Comparison of ENCODE assay signal across 8 cellular contexts in the genomic region with DNA sequence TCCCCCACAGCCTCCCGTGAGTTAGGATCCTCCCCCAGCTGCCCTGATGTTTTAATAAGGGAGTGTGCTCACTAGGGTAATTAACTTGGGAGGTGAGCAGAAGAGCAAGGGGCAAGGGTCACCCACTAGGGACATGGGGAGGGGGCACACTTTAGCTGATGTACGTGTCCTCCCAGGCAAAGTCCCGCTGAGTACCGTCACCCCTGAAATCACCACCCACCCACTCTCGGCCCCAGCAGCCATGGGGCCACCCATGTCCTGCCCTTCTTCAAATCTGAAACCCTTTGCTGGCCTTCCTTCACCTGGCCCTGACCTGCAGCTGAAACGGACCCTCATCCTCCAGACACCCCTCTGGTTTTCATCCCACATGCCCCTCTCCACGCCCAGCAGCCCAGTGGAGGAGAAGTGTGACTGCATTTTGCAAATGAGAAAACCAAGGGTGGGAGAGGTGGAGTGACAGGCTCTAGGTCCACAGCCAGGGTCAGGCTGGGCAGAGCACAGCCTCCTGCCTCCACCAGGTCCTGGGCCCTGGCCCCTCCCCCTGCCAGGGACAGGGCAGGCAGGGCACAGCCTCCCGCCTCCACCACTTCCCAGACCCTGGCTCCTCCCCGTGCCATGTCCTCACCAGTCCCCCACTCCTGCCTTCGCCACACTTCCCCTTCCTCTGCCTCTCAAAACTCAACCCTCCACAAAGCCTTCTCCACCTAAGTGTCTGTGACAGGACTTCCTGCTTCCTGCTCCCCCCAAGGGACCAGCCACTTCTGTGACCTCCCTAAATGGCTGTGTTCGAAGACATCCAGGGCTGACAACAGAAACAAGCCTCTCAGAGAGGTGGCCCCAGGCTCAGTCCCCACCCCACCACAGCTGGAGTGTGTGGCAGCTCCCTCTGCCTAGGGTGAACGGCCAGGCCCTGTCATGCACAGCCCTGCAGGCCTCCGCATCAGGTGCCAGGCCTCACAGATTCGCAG. TPM values are rescaled to one million over a fixed set of nuclear protein-coding genes. Genes with fewer than 3 reads are reported as not detected.
DNase-seq lines count a peak whose midpoint lies in the region; ATAC-seq and TF ChIP-seq lines count a peak whose summit lies in the region.

No MANE protein-coding gene starts in this region.

- no peaks in the 10 kb centered on the region for H3K4me1 Mint-ChIP-seq in endodermal cell

- peaks cover 7% of the 10 kb centered on the region for H3K27me3 Mint-ChIP-seq in endodermal cell (ENCODE audit: insufficient read depth)

- H3K27me3 ChIP-seq in endodermal cell (ENCODE audit: control insufficient read depth, insufficient read depth, low read length, poor library complexity, severe bottlenecking) = peaks cover 6% of the 10 kb centered on the region

- no peaks in the 10 kb centered on the region for H3K9me3 ChIP-seq in endodermal cell (ENCODE audit: control insufficient read depth, low read length)

- H3K4me3 ChIP-seq in endodermal cell (ENCODE audit: low read length) = no peak overlapping the region

- H3K27ac ChIP-seq in endodermal cell (ENCODE audit: low read depth, low read length) = no peak overlapping the region

- no peak for TF ChIP-seq CTCF in endodermal cell (conservative IDR thresholded peaks at IDR 0.05)

- peak; percentile 82 for ATAC-seq in HG03103 (IDR thresholded peaks at IDR 0.05; ENCODE audit: low read depth, unreplicated experiment)

- WGBS in endodermal cell (ENCODE audit: insufficient coverage in 1 of 2, insufficient read length in 1 of 2), 2 experiments = 90 to 92% methylated on average over 7 to 14 of the region's 14 CpGs

- no peak overlapping the region for H3K9ac ChIP-seq in endodermal cell (ENCODE audit: extremely low read depth, low read length, poor library complexity, severe bottlenecking)

- no peak overlapping the region for H3K27ac Mint-ChIP-seq in endodermal cell

- no peaks in the 10 kb centered on the region for H3K4me1 ChIP-seq in endodermal cell (ENCODE audit: control insufficient read depth, insufficient read depth, low read length)

- no peaks in the 10 kb centered on the region for H3K9me3 Mint-ChIP-seq in endodermal cell

- no peaks in the 10 kb centered on the region for H3K36me3 ChIP-seq in endodermal cell (ENCODE audit: control insufficient read depth, insufficient read depth, low read length)

- DNase-seq in stimulated activated CD4-positive, alpha-beta T cell treated with anti-CD3 and anti-CD28 coated beads, Interleukin-15, amount 100 ng/mL, for 24 hours = peak; percentile 48
- DNase-seq in stimulated activated CD4-positive, alpha-beta T cell treated with anti-CD3 and anti-CD28 coated beads, Interleukin-4, amount 100 ng/mL, for 4 hours = no peak
- DNase-seq in T-helper 9 cell = peak; percentile 19
- DNase-seq in endodermal cell = peak; percentile 57
- peak; percentile 14 for DNase-seq in stimulated activated CD4-positive, alpha-beta T cell treated with anti-CD3 and anti-CD28 coated beads, Interleukin-1b, Interleukin-23, amount 100 ng/mL, for 48 hours
- DNase-seq in iPS-NIHi7 (ENCODE audit: extremely low spot score) = no peak
- no peak for DNase-seq in NCI-H748 treated with DMSO at 0.1 percent for 48 hours (lab: John Stamatoyannopoulos, UW)

- no peak overlapping the region for H3K4me3 Mint-ChIP-seq in endodermal cell

- no peaks in the 10 kb centered on the region for H3K36me3 Mint-ChIP-seq in endodermal cell (ENCODE audit: low read depth)

RNA-seq across cellular contexts. Expression of a gene that starts 15.1 kb away (rescaled TPM):
- under 1 TPM in 1 of 2 donors, not detected in 1; 0.22 TPM for total RNA-seq in endodermal cell
- polyA plus RNA-seq in endodermal cell (2013, experiment 1 of 2) = 0.68 TPM
- 0.50 TPM for polyA plus RNA-seq in endodermal cell (2013, experiment 2 of 2)

RNA-seq across cellular contexts. Expression of a gene that starts 39.1 kb away (rescaled TPM):
- total RNA-seq in endodermal cell = not detected
- polyA plus RNA-seq in endodermal cell (2013, experiment 1 of 2) = 0.39 TPM
- polyA plus RNA-seq in endodermal cell (2013, experiment 2 of 2) = not detected

RNA-seq across cellular contexts. Expression of a gene that starts 50.3 kb away (rescaled TPM):
- total RNA-seq in endodermal cell = 10 to 100 TPM; 60.2 to 65.6 TPM
- polyA plus RNA-seq in endodermal cell (2013, experiment 1 of 2) = 76.8 TPM
- 70.0 TPM for polyA plus RNA-seq in endodermal cell (2013, experiment 2 of 2)

Comparison
In these comparisons a context has a peak if more than half of its experiments do, and no peak if none do; other contexts are left out.
1. DNase-seq: peak in stimulated activated CD4-positive, alpha-beta T cell treated with anti-CD3 and anti-CD28 coated beads, Interleukin-15, amount 100 ng/mL, for 24 hours (single experiment), T-helper 9 cell (single experiment), endodermal cell (single experiment) and stimulated activated CD4-positive, alpha-beta T cell treated with anti-CD3 and anti-CD28 coated beads, Interleukin-1b, Interleukin-23, amount 100 ng/mL, for 48 hours (single experiment); none in stimulated activated CD4-positive, alpha-beta T cell treated with anti-CD3 and anti-CD28 coated beads, Interleukin-4, amount 100 ng/mL, for 4 hours (0 of 2), iPS-NIHi7 (single experiment) and NCI-H748 treated with DMSO at 0.1 percent for 48 hours (single experiment).